8 cellular contexts compared by ENCODE assay signal in the genomic region with DNA sequence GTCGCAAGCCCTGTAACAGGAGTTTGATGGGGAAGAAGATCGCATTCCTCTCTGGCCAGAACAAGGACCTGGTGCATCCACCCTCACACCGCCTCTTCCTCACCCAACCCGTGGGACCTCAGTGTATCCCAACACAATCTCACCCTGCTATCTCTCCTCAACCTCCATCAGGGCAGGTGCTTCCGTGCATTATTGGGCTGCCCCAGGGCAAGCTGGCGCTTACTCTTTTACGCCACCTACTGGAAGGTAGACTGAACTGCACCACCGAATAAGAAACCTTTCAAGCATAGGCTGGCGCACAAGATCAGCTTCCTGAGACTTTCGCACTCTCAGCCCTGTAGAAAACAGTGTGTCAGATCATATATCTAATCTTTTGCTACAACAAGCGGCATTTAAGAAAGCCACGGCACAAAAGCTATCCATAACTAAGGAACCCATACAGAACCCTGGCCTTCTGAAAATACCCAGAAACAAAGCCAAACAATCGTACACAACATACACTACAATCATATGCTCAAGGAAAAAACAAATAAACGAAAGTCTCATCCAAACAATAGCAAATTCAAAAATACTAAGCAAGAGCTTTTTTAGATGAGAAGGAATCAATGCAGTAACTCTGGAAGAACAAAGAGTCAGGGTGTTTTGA.
A peak's percentile ranks its signal among the peaks of the same experiment; 100 is the strongest.
DNase-seq lines count a peak whose midpoint lies in the region; ATAC-seq and TF ChIP-seq lines count a peak whose summit lies in the region.

No MANE protein-coding gene starts in this region.

- no peaks in the 10 kb centered on the region for H3K9me3 ChIP-seq in CD4-positive, CD25-positive, alpha-beta regulatory T cell (ENCODE audit: control insufficient read depth in 2 of 2, low read length in 2 of 2)
- H3K9me3 ChIP-seq in adipocyte (ENCODE audit: control insufficient read depth, low read length) (no peaks in the 10 kb centered on the region), thoracic aorta (no peaks in the 10 kb centered on the region)

- H3K9ac ChIP-seq in adipocyte (ENCODE audit: low read length): no peak overlapping the region

- no peak overlapping the region for H3K27ac Mint-ChIP-seq in CD4-positive, CD25-positive, alpha-beta regulatory T cell

- H3K9me3 Mint-ChIP-seq in CD4-positive, CD25-positive, alpha-beta regulatory T cell: no peaks in the 10 kb centered on the region

- no peaks in the 10 kb centered on the region for H3K4me1 Mint-ChIP-seq in CD4-positive, CD25-positive, alpha-beta regulatory T cell

- TF ChIP-seq CTCF in thoracic aorta (IDR thresholded peaks at IDR 0.05): peak; percentile 54

- no peak overlapping the region for H3K4me3 ChIP-seq in CD4-positive, CD25-positive, alpha-beta regulatory T cell (ENCODE audit: low read depth, low read length)
- H3K4me3 ChIP-seq in adipocyte (ENCODE audit: low read length): no peak overlapping the region
- H3K4me3 ChIP-seq in thoracic aorta: no peak overlapping the region

- no peaks in the 10 kb centered on the region for H3K36me3 Mint-ChIP-seq in CD4-positive, CD25-positive, alpha-beta regulatory T cell

- no peaks in the 10 kb centered on the region for H3K27me3 ChIP-seq in CD4-positive, CD25-positive, alpha-beta regulatory T cell (ENCODE audit: control insufficient read depth, insufficient read depth, low read length)
- H3K27me3 ChIP-seq in adipocyte (replicated peaks; ENCODE audit: control insufficient read depth, insufficient read depth, low read length) (peaks cover 7% of the 10 kb centered on the region), thoracic aorta (replicated peaks; ENCODE audit: insufficient read depth) (no peaks in the 10 kb centered on the region)

- no peaks in the 10 kb centered on the region for H3K27me3 Mint-ChIP-seq in CD4-positive, CD25-positive, alpha-beta regulatory T cell

- H3K36me3 ChIP-seq in CD4-positive, CD25-positive, alpha-beta regulatory T cell (ENCODE audit: control insufficient read depth, insufficient read depth, low read length): no peaks in the 10 kb centered on the region
- no peaks in the 10 kb centered on the region for H3K36me3 ChIP-seq in adipocyte (ENCODE audit: control insufficient read depth, insufficient read depth, low read length, severe bottlenecking)
- H3K36me3 ChIP-seq in thoracic aorta: no peaks in the 10 kb centered on the region

- DNase-seq in CD4-positive, CD25-positive, alpha-beta regulatory T cell: peak in 2 of 3 donors; percentile 14 to 44
- DNase-seq in NCI-H226 (peak; percentile 5), adipocyte (ENCODE audit: low read depth) (peak; percentile 31), kidney tubule cell (ENCODE audit: low spot score) (peak; percentile 55), thoracic aorta (ENCODE audit: low spot score) (no peak), middle frontal gyrus (ENCODE audit: extremely low spot score, low spot score) (no peak)

- H3K4me3 Mint-ChIP-seq in CD4-positive, CD25-positive, alpha-beta regulatory T cell: no peak overlapping the region

- no peak overlapping the region for H3K27ac ChIP-seq in CD4-positive, CD25-positive, alpha-beta regulatory T cell (ENCODE audit: insufficient read depth, low read length, poor library complexity, severe bottlenecking)
- H3K27ac ChIP-seq in thoracic aorta: no peak overlapping the region

- H3K4me1 ChIP-seq in CD4-positive, CD25-positive, alpha-beta regulatory T cell (ENCODE audit: control insufficient read depth, insufficient read depth, low read length, poor library complexity, severe bottlenecking): no peaks in the 10 kb centered on the region
- peaks cover 8% of the 10 kb centered on the region for H3K4me1 ChIP-seq in adipocyte (ENCODE audit: control insufficient read depth, insufficient read depth, low read length)
- H3K4me1 ChIP-seq in thoracic aorta (ENCODE audit: control insufficient read depth in 1 of 2, low read depth in 2 of 2): no peaks in the 10 kb centered on the region

- ATAC-seq in CD4-positive, CD25-positive, alpha-beta regulatory T cell (ENCODE audit: low read depth in 2 of 2): peak; percentile 37 to 77
- peak; percentile 96 for ATAC-seq in GM18520 (IDR thresholded peaks at IDR 0.05; ENCODE audit: unreplicated experiment)
- ATAC-seq in HG02884 (IDR thresholded peaks at IDR 0.05; ENCODE audit: unreplicated experiment): peak; percentile 98
- ATAC-seq in thoracic aorta (ENCODE audit: insufficient number of reproducible peaks, low FRiP score, low read depth): no peak

Comparison
In these comparisons a context has a peak if more than half of its experiments do, and no peak if none do; other contexts are left out.
1. DNase-seq: peak in CD4-positive, CD25-positive, alpha-beta regulatory T cell (2 of 3), NCI-H226 (single experiment), adipocyte (single experiment) and kidney tubule cell (single experiment); none in thoracic aorta (single experiment) and middle frontal gyrus (single experiment).